Comparison of ENCODE assay signal across 1 cellular context in genomic region chr1:36268981-36269380, GRCh38.
TF ChIP-seq lines count a peak whose summit lies in the region.

No MANE protein-coding gene starts in this region.

TF ChIP-seq in liver, 16 proteins besides CTCF, POLR2A, EP300 and RAD21 (continued from another document):
- no peak for TF ChIP-seq REST (IDR thresholded peaks at IDR 0.05)
